ENCODE assay signal across 10 cellular contexts in the genomic region with DNA sequence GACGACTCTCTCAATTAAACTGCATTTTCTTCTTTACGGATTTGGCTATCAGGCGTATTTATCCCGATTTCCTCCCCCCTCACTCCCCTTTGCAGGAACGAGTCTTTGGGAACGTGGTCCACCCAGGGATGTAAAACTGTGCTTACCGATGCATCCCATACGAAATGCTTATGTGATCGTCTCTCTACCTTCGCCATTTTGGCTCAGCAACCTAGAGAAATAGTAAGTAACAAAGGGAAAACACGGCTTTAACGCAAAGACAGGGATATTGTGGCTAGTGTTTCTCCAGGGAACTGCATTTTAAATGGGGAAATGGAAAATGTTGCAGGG.
DNase-seq lines count a peak whose midpoint lies in the region; ATAC-seq and TF ChIP-seq lines count a peak whose summit lies in the region.
"Had no signal": no experiment of that assay in that cellular context is flagged by ENCODE, and none has a peak within 500 bp of the region (broad histone marks: within the 10 kb centered on the region; RNA-seq: fewer than 3 reads in every experiment).

No MANE protein-coding gene starts in this region.

- peaks cover 9% of the 10 kb centered on the region for H3K27me3 ChIP-seq in iPS-18a (ENCODE audit: control insufficient read depth, insufficient read depth, low read length)

- H3K36me3 Mint-ChIP-seq in activated T-cell treated with anti-CD3 and anti-CD28 coated beads, Interleukin-2, amount 50 U/mL, for 72 hours (ENCODE audit: insufficient read depth in 2 of 2): no peaks in the 10 kb centered on the region
- H3K36me3 Mint-ChIP-seq: activated naive CD4-positive, alpha-beta T cell treated with anti-CD3 and anti-CD28 coated beads, Interleukin-2, amount 50 U/mL, for 24 hours had no signal

- H3K27ac Mint-ChIP-seq in activated T-cell treated with anti-CD3 and anti-CD28 coated beads, Interleukin-2, amount 50 U/mL, for 72 hours: no peak overlapping the region
- H3K27ac Mint-ChIP-seq: activated naive CD4-positive, alpha-beta T cell treated with anti-CD3 and anti-CD28 coated beads, Interleukin-2, amount 50 U/mL, for 24 hours had no signal

- H3K4me1 ChIP-seq in iPS-18a (ENCODE audit: control insufficient read depth, low read depth, low read length): peaks cover 5% of the 10 kb centered on the region

- H3K9ac ChIP-seq in iPS-18a (ENCODE audit: low read length): no peak overlapping the region

- no peak overlapping the region for H3K27ac ChIP-seq in iPS-18a (ENCODE audit: low read length)

- no peaks in the 10 kb centered on the region for H3K9me3 ChIP-seq in iPS-18a (ENCODE audit: control insufficient read depth, low read depth, low read length)

- no peak for TF ChIP-seq CTCF in GM13977 (IDR thresholded peaks at IDR 0.05; ENCODE audit: extremely low read depth, insufficient read depth, missing control alignments)

- no peaks in the 10 kb centered on the region for H3K4me1 Mint-ChIP-seq in activated T-cell treated with anti-CD3 and anti-CD28 coated beads, Interleukin-2, amount 50 U/mL, for 72 hours (ENCODE audit: low read depth)
- H3K4me1 Mint-ChIP-seq: activated naive CD4-positive, alpha-beta T cell treated with anti-CD3 and anti-CD28 coated beads, Interleukin-2, amount 50 U/mL, for 24 hours had no signal

- H3K4me3 ChIP-seq in iPS-18a (ENCODE audit: low read length): peak overlapping the region; percentile 49

- no peaks in the 10 kb centered on the region for H3K36me3 ChIP-seq in iPS-18a (ENCODE audit: control insufficient read depth, low read depth, low read length)

- no peak overlapping the region for H3K4me3 Mint-ChIP-seq in activated T-cell treated with anti-CD3 and anti-CD28 coated beads, Interleukin-2, amount 50 U/mL, for 72 hours
- H3K4me3 Mint-ChIP-seq: activated naive CD4-positive, alpha-beta T cell treated with anti-CD3 and anti-CD28 coated beads, Interleukin-2, amount 50 U/mL, for 24 hours had no signal

- in situ Hi-C loops in GM13977 (cut with MboI; ENCODE audit: low pct_unique_long_range_greater_than_20kb, low sequenced_read_pairs, unreplicated experiment): no loop called here

- peaks cover 2% of the 10 kb centered on the region in 2 donors for H3K9me3 Mint-ChIP-seq in activated T-cell treated with anti-CD3 and anti-CD28 coated beads, Interleukin-2, amount 50 U/mL, for 72 hours

- H3K27me3 Mint-ChIP-seq in activated T-cell treated with anti-CD3 and anti-CD28 coated beads, Interleukin-2, amount 50 U/mL, for 72 hours (ENCODE audit: low read depth): no peaks in the 10 kb centered on the region

- peak; percentile 20 for ATAC-seq in GM21786 (IDR thresholded peaks at IDR 0.05; ENCODE audit: unreplicated experiment)
- ATAC-seq in activated T-cell treated with anti-CD3 and anti-CD28 coated beads, Interleukin-2, amount 50 U/mL, for 72 hours (replicated peaks in 1 of 2): no peak

- DNase-seq in D341Med (ENCODE audit: low spot score) (peak; percentile 32), NCI-H69 (lab: John Stamatoyannopoulos, UW) (peak; percentile 66), UCSD-AML1 (lab: John Stamatoyannopoulos, UW; ENCODE audit: unreplicated experiment) (no peak), GM13977 (ENCODE audit: low spot score) (no peak)
- no peak for DNase-seq in activated naive CD4-positive, alpha-beta T cell treated with Interleukin-2 at 50 U/mL for 16 hours
- no peak for DNase-seq in activated T-cell treated with anti-CD3 and anti-CD28 coated beads, Interleukin-2, amount 50 U/mL, for 72 hours
- DNase-seq: NCI-H2107 had no signal

Comparison
In these comparisons a context has a peak if more than half of its experiments do, and no peak if none do; other contexts are left out.
1. DNase-seq: peak in D341Med (single experiment) and NCI-H69 (single experiment); none in activated naive CD4-positive, alpha-beta T cell treated with Interleukin-2 at 50 U/mL for 16 hours (single experiment), UCSD-AML1 (single experiment), GM13977 (single experiment) and activated T-cell treated with anti-CD3 and anti-CD28 coated beads, Interleukin-2, amount 50 U/mL, for 72 hours (0 of 2).